ENCODE assay signal across 18 cellular contexts in the genomic region with DNA sequence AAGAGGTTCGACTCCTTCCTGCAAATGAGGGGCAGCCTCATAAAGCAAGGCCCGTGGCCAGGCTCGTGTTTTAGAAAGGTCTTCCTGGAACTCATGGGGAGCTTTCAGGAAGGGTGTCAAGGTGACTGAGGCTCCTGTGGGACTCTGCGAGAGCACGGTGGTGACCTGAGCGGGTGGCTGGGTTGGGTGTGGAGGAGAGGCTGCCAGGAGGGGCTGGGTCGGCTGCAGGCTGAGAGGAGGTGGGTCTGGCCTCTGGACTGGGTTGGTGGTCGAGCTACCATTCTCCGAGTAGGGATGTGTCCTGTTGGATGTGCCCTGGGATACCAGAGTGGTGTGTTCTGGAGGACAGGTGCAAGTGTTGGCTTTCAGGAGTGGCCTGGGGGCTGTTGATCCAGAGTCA.
DNase-seq lines count a peak whose midpoint lies in the region; ATAC-seq and TF ChIP-seq lines count a peak whose summit lies in the region.
"Had no signal": no experiment of that assay in that cellular context is flagged by ENCODE, and none has a peak within 500 bp of the region (broad histone marks: within the 10 kb centered on the region; RNA-seq: fewer than 3 reads in every experiment).

No MANE protein-coding gene starts in this region.

- H3K4me1 Mint-ChIP-seq in activated CD8-positive, alpha-beta memory T cell treated with anti-CD3 and anti-CD28 coated beads, Interleukin-2, amount 10 ng/mL, durations not matched to agents 7 days and 5 days: peaks cover 15% of the 10 kb centered on the region
- no peaks in the 10 kb centered on the region for H3K4me1 Mint-ChIP-seq in H9
- H3K4me1 Mint-ChIP-seq in activated naive CD8-positive, alpha-beta T cell treated with anti-CD3 and anti-CD28 coated beads, Interleukin-2, amount 50 U/mL, for 24 hours: peaks cover 10% of the 10 kb centered on the region

- H3K18ac ChIP-seq in H9 (ENCODE audit: insufficient read length, low read depth, low read length): no peak overlapping the region

- no peak overlapping the region for H3K56ac ChIP-seq in H9 (ENCODE audit: insufficient read length, low read depth, low read length)

- H2BK120ac ChIP-seq in H9 (ENCODE audit: low read depth, low read length, poor library complexity, severe bottlenecking): no peak overlapping the region

- WGBS in H9 (ENCODE audit: extremely low coverage, insufficient read length, low lambda C conversion rate): no CpG with 5 or more reads among the region's 9 CpGs

- H3K36me3 Mint-ChIP-seq in activated CD8-positive, alpha-beta memory T cell treated with anti-CD3 and anti-CD28 coated beads, Interleukin-2, amount 10 ng/mL, durations not matched to agents 7 days and 5 days: peaks cover 8% of the 10 kb centered on the region
- peaks cover 4 to 8% (median 4%) of the 10 kb centered on the region in 3 experiments; a peak in 6 of 7 replicates for H3K36me3 Mint-ChIP-seq in H9 (ENCODE audit: insufficient read depth in 1 of 3, low read depth in 3 of 3)
- H3K36me3 Mint-ChIP-seq in activated naive CD8-positive, alpha-beta T cell treated with anti-CD3 and anti-CD28 coated beads, Interleukin-2, amount 50 U/mL, for 24 hours (ENCODE audit: low read depth): peaks cover 40% of the 10 kb centered on the region

- H3K27ac ChIP-seq in H9 (ENCODE audit: insufficient read length, low read depth, low read length): no peak overlapping the region
- H3K27ac ChIP-seq: BLaER1 had no signal

- no peak overlapping the region for H3K4me3 Mint-ChIP-seq in activated CD8-positive, alpha-beta memory T cell treated with anti-CD3 and anti-CD28 coated beads, Interleukin-2, amount 10 ng/mL, durations not matched to agents 7 days and 5 days
- no peak overlapping the region for H3K4me3 Mint-ChIP-seq in H9
- H3K4me3 Mint-ChIP-seq in activated naive CD8-positive, alpha-beta T cell treated with anti-CD3 and anti-CD28 coated beads, Interleukin-2, amount 50 U/mL, for 24 hours: no peak overlapping the region
- H3K4me3 Mint-ChIP-seq: activated T-helper 1 cell treated with anti-CD3 and anti-CD28 coated beads, Interleukin-12 subunit alpha, Interleukin-12 subunit beta, Interleukin-2, Interleukin-4 antibody, amounts not matched to agents 30 ng/mL and 10 ng/mL and 1 ng/mL, durations not matched to agents 14 hours and 24 hours and 36 hours had no signal

- no peak overlapping the region for H2BK5ac ChIP-seq in H9 (ENCODE audit: insufficient read length, low read length)

- no peak overlapping the region for H2AFZ ChIP-seq in H9 (ENCODE audit: low read length)

- CTCF ChIA-PET in activated CD8-positive, alpha-beta memory T cell treated with anti-CD3 and anti-CD28 coated beads, Interleukin-2, amount 10 ng/mL, durations not matched to agents 7 days and 5 days (lab: Charles Lee): interaction anchor here (0.8 to 1.4 kb wide), 2 partner anchors 22 to 36 kb away, joined by 4 to 9 read pairs; no protein-coding TSS in a partner anchor

- H3K27me3 Mint-ChIP-seq in activated CD8-positive, alpha-beta memory T cell treated with anti-CD3 and anti-CD28 coated beads, Interleukin-2, amount 10 ng/mL, durations not matched to agents 7 days and 5 days: no peaks in the 10 kb centered on the region
- no peaks in the 10 kb centered on the region; the same call in none of the 2 replicates for H3K27me3 Mint-ChIP-seq in H9 (ENCODE audit: low read depth)
- no peaks in the 10 kb centered on the region for H3K27me3 Mint-ChIP-seq in activated naive CD8-positive, alpha-beta T cell treated with anti-CD3 and anti-CD28 coated beads, Interleukin-2, amount 50 U/mL, for 24 hours

- no peak overlapping the region for H3T11ph ChIP-seq in H9 (ENCODE audit: low read length)

- H3K79me2 ChIP-seq in H9 (ENCODE audit: insufficient read depth, low read length): no peaks in the 10 kb centered on the region

- no peaks in the 10 kb centered on the region for H3K4me1 ChIP-seq in H9 (ENCODE audit: insufficient read depth, low read length)

- H4K8ac ChIP-seq in H9 (replicated peaks; ENCODE audit: insufficient read length, low read depth, low read length): no peak overlapping the region

- H2BK12ac ChIP-seq in H9 (ENCODE audit: insufficient read length, low read depth, low read length): no peak overlapping the region

- H3K27ac Mint-ChIP-seq in activated CD8-positive, alpha-beta memory T cell treated with anti-CD3 and anti-CD28 coated beads, Interleukin-2, amount 10 ng/mL, durations not matched to agents 7 days and 5 days: peak overlapping the region; percentile 50
- H3K27ac Mint-ChIP-seq in H9: peak overlapping the region in 2 of 3 experiments; percentile 77 to 91; a peak in 2 of 7 replicates
- peak overlapping the region; percentile 5 for H3K27ac Mint-ChIP-seq in activated naive CD8-positive, alpha-beta T cell treated with anti-CD3 and anti-CD28 coated beads, Interleukin-2, amount 50 U/mL, for 24 hours
- H3K27ac Mint-ChIP-seq: activated T-helper 1 cell treated with anti-CD3 and anti-CD28 coated beads, Interleukin-12 subunit alpha, Interleukin-12 subunit beta, Interleukin-2, Interleukin-4 antibody, amounts not matched to agents 30 ng/mL and 10 ng/mL and 1 ng/mL, durations not matched to agents 14 hours and 24 hours and 36 hours had no signal

- no peaks in the 10 kb centered on the region for H3K27me3 ChIP-seq in H9 (ENCODE audit: insufficient read depth, low read length)
- H3K27me3 ChIP-seq: BLaER1 had no signal

- no peak overlapping the region for H3K14ac ChIP-seq in H9 (ENCODE audit: insufficient read depth, low read length)

- no peaks in the 10 kb centered on the region for H3K23me2 ChIP-seq in H9 (ENCODE audit: insufficient read length, low read depth, low read length, poor library complexity, severe bottlenecking)

- no peaks in the 10 kb centered on the region for H3K9me3 Mint-ChIP-seq in activated CD8-positive, alpha-beta memory T cell treated with anti-CD3 and anti-CD28 coated beads, Interleukin-2, amount 10 ng/mL, durations not matched to agents 7 days and 5 days (ENCODE audit: low read depth)
- H3K9me3 Mint-ChIP-seq in H9: no peaks in the 10 kb centered on the region; a peak in 1 of 5 replicates
- no peaks in the 10 kb centered on the region for H3K9me3 Mint-ChIP-seq in activated naive CD8-positive, alpha-beta T cell treated with anti-CD3 and anti-CD28 coated beads, Interleukin-2, amount 50 U/mL, for 24 hours
- H3K9me3 Mint-ChIP-seq: activated T-helper 1 cell treated with anti-CD3 and anti-CD28 coated beads, Interleukin-12 subunit alpha, Interleukin-12 subunit beta, Interleukin-2, Interleukin-4 antibody, amounts not matched to agents 30 ng/mL and 10 ng/mL and 1 ng/mL, durations not matched to agents 14 hours and 24 hours and 36 hours had no signal

- H4K20me1 ChIP-seq in H9 (ENCODE audit: control insufficient read depth, insufficient read depth, insufficient read length): no peaks in the 10 kb centered on the region

- intact Hi-C loops in sciatic nerve (cut with DNase I): loop anchor here (10.0 kb wide), 1 partner anchor 86 kb away; a partner anchor contains a TSS

- no peak overlapping the region for H3K4ac ChIP-seq in H9 (ENCODE audit: low read depth, low read length)

- H3K4me2 ChIP-seq in H9 (ENCODE audit: insufficient read depth, insufficient read length, low read length): no peak overlapping the region
- H3K4me2 ChIP-seq: BLaER1 had no signal

- H3K23ac ChIP-seq in H9 (ENCODE audit: insufficient read length, low read depth, low read length): no peak overlapping the region

- no peak overlapping the region for H2BK20ac ChIP-seq in H9 (ENCODE audit: low read depth, low read length, poor library complexity, severe bottlenecking)

- H4K91ac ChIP-seq in H9 (ENCODE audit: insufficient read length, low read depth, low read length): no peak overlapping the region

- H3K79me1 ChIP-seq in H9 (ENCODE audit: insufficient read depth, low read depth, low read length, poor library complexity, severe bottlenecking): no peaks in the 10 kb centered on the region

- DNase-seq in activated CD8-positive, alpha-beta memory T cell treated with anti-CD3 and anti-CD28 coated beads, Interleukin-2, amount 10 ng/mL, durations not matched to agents 7 days and 5 days: no peak
- no peak for DNase-seq in activated CD8-positive, alpha-beta memory T cell treated with anti-CD3 and anti-CD28 coated beads for 24 hours
- DNase-seq in H9: no peak
- DNase-seq in activated naive CD8-positive, alpha-beta T cell treated with anti-CD3 and anti-CD28 coated beads, Interleukin-2, amount 50 U/mL, for 24 hours: no peak
- DNase-seq in sciatic nerve (ENCODE audit: low spot score): peak; percentile 35
- DNase-seq: activated CD4-positive, alpha-beta T cell treated with anti-CD3 and anti-CD28 coated beads, Interleukin-2, amount 50 U/mL, for 4 hours; cerebellar nuclear complex; GF-D8; glutamatergic neuron; NCI-H1436; NCI-H2171; stimulated activated CD4-positive, alpha-beta T cell treated with anti-CD3 and anti-CD28 coated beads, Interleukin-2, amount 100 ng/mL, for 24 hours had no signal

- no peak for ATAC-seq in activated CD8-positive, alpha-beta memory T cell treated with anti-CD3 and anti-CD28 coated beads, Interleukin-2, amount 10 ng/mL, durations not matched to agents 7 days and 5 days
- no peak for ATAC-seq in activated naive CD8-positive, alpha-beta T cell treated with anti-CD3 and anti-CD28 coated beads, Interleukin-2, amount 50 U/mL, for 24 hours
- ATAC-seq in sciatic nerve: no peak
- ATAC-seq in HG02973 (IDR thresholded peaks at IDR 0.05; ENCODE audit: unreplicated experiment): no peak
- ATAC-seq in GM19023 (IDR thresholded peaks at IDR 0.05; ENCODE audit: unreplicated experiment): no peak
- ATAC-seq in GM18861 (IDR thresholded peaks at IDR 0.05; ENCODE audit: unreplicated experiment): no peak
- ATAC-seq: HepG2 had no signal

- no peak overlapping the region for H2AK5ac ChIP-seq in H9 (ENCODE audit: insufficient read length, low read length)

- TF ChIP-seq CTCF in H9 (conservative IDR thresholded peaks at IDR 0.05): no peak

- no peak overlapping the region for H4K5ac ChIP-seq in H9 (ENCODE audit: insufficient read length, low read depth, low read length)

- H2BK15ac ChIP-seq in H9 (ENCODE audit: low read depth, low read length): no peak overlapping the region

- H3K9ac ChIP-seq in H9 (ENCODE audit: extremely low read depth, insufficient read length, low read length): no peak overlapping the region
- H3K9ac ChIP-seq: BLaER1 had no signal

- H3K9me3 ChIP-seq in H9 (ENCODE audit: control insufficient read depth, low read depth, low read length): no peaks in the 10 kb centered on the region
- H3K9me3 ChIP-seq: BLaER1 had no signal

Comparison
In these comparisons a context has a peak if more than half of its experiments do, and no peak if none do; other contexts are left out.
1. H3K27ac Mint-ChIP-seq: peak in every context shown above with its lines; median percentile 84 in H9; 50 in activated CD8-positive, alpha-beta memory T cell treated with anti-CD3 and anti-CD28 coated beads, Interleukin-2, amount 10 ng/mL, durations not matched to agents 7 days and 5 days; 5 in activated naive CD8-positive, alpha-beta T cell treated with anti-CD3 and anti-CD28 coated beads, Interleukin-2, amount 50 U/mL, for 24 hours.